8 cellular contexts compared by ENCODE assay signal in the genomic region with DNA sequence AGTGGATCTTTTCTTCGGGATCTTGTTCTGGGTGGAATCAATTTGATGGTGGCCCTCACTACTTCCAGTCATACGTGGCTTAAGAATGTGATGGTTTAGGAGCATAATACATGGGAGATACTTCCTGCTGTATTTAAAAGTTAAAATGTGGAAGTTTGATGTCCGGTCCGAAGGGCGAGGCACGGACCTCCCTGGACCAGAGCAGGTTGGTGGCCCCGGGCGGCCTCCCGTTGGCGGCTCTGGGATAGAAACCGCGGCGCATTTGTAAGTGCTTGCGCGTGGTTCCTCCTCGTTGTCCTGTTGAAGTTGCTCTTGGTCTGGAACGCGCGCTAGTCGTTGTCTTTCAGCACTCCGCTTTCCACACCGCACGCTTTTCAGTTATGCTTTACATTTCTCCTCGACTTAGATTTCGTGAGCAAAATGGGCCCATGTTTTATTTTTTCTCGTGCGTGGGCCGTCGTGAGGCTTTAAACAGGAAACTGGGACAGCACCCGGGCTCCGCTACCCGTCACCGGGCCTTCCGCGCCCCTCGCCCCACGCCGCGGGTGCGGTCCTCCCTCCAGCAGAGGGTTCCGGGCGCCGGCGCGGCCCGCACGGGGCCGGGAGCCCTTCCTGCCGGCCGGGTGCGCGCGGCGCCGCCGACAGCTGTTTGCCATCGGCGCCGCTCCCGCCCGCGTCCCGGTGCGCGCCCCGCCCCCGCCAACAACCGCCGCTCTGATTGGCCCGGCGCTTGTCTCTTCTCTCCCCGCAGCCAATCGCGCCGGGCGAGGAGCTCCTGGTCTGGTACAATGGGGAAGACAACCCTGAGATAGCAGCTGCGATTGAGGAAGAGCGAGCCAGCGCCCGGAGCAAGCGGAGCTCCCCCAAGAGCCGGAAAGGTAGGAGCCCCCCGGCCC. TPM values are rescaled to one million over a fixed set of nuclear protein-coding genes. Genes with fewer than 3 reads are reported as not detected.
A peak's percentile ranks its signal among the peaks of the same experiment; 100 is the strongest.
DNase-seq lines count a peak whose midpoint lies in the region; ATAC-seq and TF ChIP-seq lines count a peak whose summit lies in the region.

No MANE protein-coding gene starts in this region.

- H3K9me3 Mint-ChIP-seq in CD8-positive, alpha-beta memory T cell, result no peaks in the 10 kb centered on the region
- no peaks in the 10 kb centered on the region for H3K9me3 Mint-ChIP-seq in activated CD8-positive, alpha-beta T cell treated with anti-CD3 and anti-CD28 coated beads for 36 hours

- CTCF ChIA-PET in CD8-positive, alpha-beta memory T cell (lab: Charles Lee), result interaction anchor here (1.0 to 1.7 kb wide), 11 partner anchors 9 to 86 kb away, joined by 3 to 10 read pairs (median 4); no protein-coding TSS in a partner anchor
- CTCF ChIA-PET in activated CD8-positive, alpha-beta T cell treated with anti-CD3 and anti-CD28 coated beads for 36 hours (lab: Charles Lee), result interaction anchor here (0.8 to 1.2 kb wide), 5 partner anchors 17 to 63 kb away, joined by 3 to 5 read pairs (median 4); no protein-coding TSS in a partner anchor

- no peaks in the 10 kb centered on the region for H3K27me3 ChIP-seq in CD8-positive, alpha-beta memory T cell (ENCODE audit: insufficient read depth, low read length, poor library complexity, severe bottlenecking)
- H3K27me3 ChIP-seq in HL-60 (ENCODE audit: insufficient read depth, poor library complexity, severe bottlenecking) (no peaks in the 10 kb centered on the region), lung (ENCODE audit: control insufficient read depth, insufficient read depth) (no peaks in the 10 kb centered on the region)

- H3K36me3 Mint-ChIP-seq in CD8-positive, alpha-beta memory T cell, result peaks cover 0 to 44% (median 9%) of the 10 kb centered on the region in 3 donors
- H3K36me3 Mint-ChIP-seq in activated CD8-positive, alpha-beta T cell treated with anti-CD3 and anti-CD28 coated beads for 36 hours (ENCODE audit: low read depth), result peaks cover 36% of the 10 kb centered on the region

- peak overlapping the region; percentile 88 to 97 (median 92) for H3K4me3 Mint-ChIP-seq in CD8-positive, alpha-beta memory T cell
- peak overlapping the region; percentile 88 for H3K4me3 Mint-ChIP-seq in activated CD8-positive, alpha-beta T cell treated with anti-CD3 and anti-CD28 coated beads for 36 hours

- H3K4me1 ChIP-seq in CD8-positive, alpha-beta memory T cell (ENCODE audit: insufficient read depth, low read length), result peaks cover 44% of the 10 kb centered on the region
- H3K4me1 ChIP-seq in lung (ENCODE audit: control insufficient read depth in 2 of 2, insufficient read depth in 2 of 2, low read length in 2 of 2), result peaks cover 1 to 12% of the 10 kb centered on the region in 2 donors

- WGBS in lung, 2 donors, result 1% methylated on average over 80 to 83 of the region's 83 CpGs

- TF ChIP-seq CTCF in HL-60 (IDR thresholded peaks at IDR 0.05; ENCODE audit: insufficient read depth, low read length) (no peak), lung (IDR thresholded peaks at IDR 0.05; ENCODE audit: control extremely low read depth, extremely low read depth) (no peak)
- no peak for TF ChIP-seq CTCF in activated CD8-positive, alpha-beta T cell treated with anti-CD3 and anti-CD28 coated beads for 36 hours (IDR thresholded peaks at IDR 0.05)

- H3K36me3 ChIP-seq in CD8-positive, alpha-beta memory T cell (ENCODE audit: insufficient read depth, low read length), result no peaks in the 10 kb centered on the region
- peaks cover 0 to 2% of the 10 kb centered on the region in 2 donors for H3K36me3 ChIP-seq in lung (ENCODE audit: control insufficient read depth in 2 of 2, insufficient read depth in 2 of 2, low read length in 2 of 2)

- POLR2A ChIA-PET in CD8-positive, alpha-beta memory T cell (lab: Charles Lee), result interaction anchor here (0.6 to 1.6 kb wide), 13 partner anchors 9 to 49 kb away, joined by 3 to 48 read pairs (median 7); a partner anchor contains a TSS
- POLR2A ChIA-PET in activated CD8-positive, alpha-beta T cell treated with anti-CD3 and anti-CD28 coated beads for 36 hours (lab: Charles Lee), result interaction anchor here (0.7 to 1.6 kb wide), 9 partner anchors 8 to 50 kb away, joined by 3 to 9 read pairs (median 3); no protein-coding TSS in a partner anchor

- peaks cover 44 to 72% (median 68%) of the 10 kb centered on the region in 3 donors for H3K4me1 Mint-ChIP-seq in CD8-positive, alpha-beta memory T cell
- H3K4me1 Mint-ChIP-seq in activated CD8-positive, alpha-beta T cell treated with anti-CD3 and anti-CD28 coated beads for 36 hours (ENCODE audit: low read depth), result peaks cover 39% of the 10 kb centered on the region

- peak; percentile 81 for ATAC-seq in GM19463 (IDR thresholded peaks at IDR 0.05; ENCODE audit: unreplicated experiment)
- ATAC-seq in activated CD8-positive, alpha-beta T cell treated with anti-CD3 and anti-CD28 coated beads for 36 hours, result peak; percentile 88
- peak; percentile 94 for ATAC-seq in lung (ENCODE audit: insufficient read depth, low FRiP score)

- DNase-seq in CD8-positive, alpha-beta memory T cell, result peak; percentile 96 to 97 (median 96)
- DNase-seq in HL-60 (ENCODE audit: low read depth in 1 of 2, low spot score in 1 of 2) (peak; percentile 86 to 96), NCI-H82 treated with DMSO at 0.1 percent for 48 hours (lab: John Stamatoyannopoulos, UW; ENCODE audit: unreplicated experiment) (peak; percentile 89), ecto neural progenitor cell (ENCODE audit: low spot score) (peak; percentile 96), lung (ENCODE audit: low spot score) (peak; percentile 97)
- peak; percentile 96 for DNase-seq in activated CD8-positive, alpha-beta T cell treated with anti-CD3 and anti-CD28 coated beads for 36 hours
- peak; percentile 93 for DNase-seq in stimulated activated CD4-positive, alpha-beta T cell treated with anti-CD3 and anti-CD28 coated beads, TNF-alpha, amount 100 ng/mL, for 24 hours (ENCODE audit: low read depth in 3 of 3)

- H3K9me3 ChIP-seq in CD8-positive, alpha-beta memory T cell (ENCODE audit: low read length), result no peaks in the 10 kb centered on the region
- H3K9me3 ChIP-seq in lung (ENCODE audit: control insufficient read depth in 2 of 2, insufficient read depth in 1 of 2, low read length in 1 of 2), result no peaks in the 10 kb centered on the region

- peak overlapping the region; percentile 84 for H3K27ac ChIP-seq in CD8-positive, alpha-beta memory T cell (ENCODE audit: low read depth, low read length)
- peak overlapping the region; percentile 76 for H3K27ac ChIP-seq in HL-60 (replicated peaks)
- peak overlapping the region; percentile 97 for H3K27ac ChIP-seq in lung (ENCODE audit: low read depth in 1 of 2, low read length in 1 of 2)

- H3K27me3 Mint-ChIP-seq in CD8-positive, alpha-beta memory T cell, result peaks cover 0 to 4% of the 10 kb centered on the region in 2 donors
- H3K27me3 Mint-ChIP-seq in activated CD8-positive, alpha-beta T cell treated with anti-CD3 and anti-CD28 coated beads for 36 hours, result no peaks in the 10 kb centered on the region

- intact Hi-C loops in activated CD8-positive, alpha-beta T cell treated with anti-CD3 and anti-CD28 coated beads for 36 hours (cut with micrococcal nuclease), result no loop called here

- H3K4me3 ChIP-seq in CD8-positive, alpha-beta memory T cell (ENCODE audit: low read length), result peak overlapping the region; percentile 64
- peak overlapping the region; percentile 80 for H3K4me3 ChIP-seq in HL-60 (replicated peaks; ENCODE audit: insufficient read depth, low read length)
- peak overlapping the region; percentile 27 for H3K4me3 ChIP-seq in lung

- peak overlapping the region; percentile 88 to 97 (median 96) for H3K27ac Mint-ChIP-seq in CD8-positive, alpha-beta memory T cell
- peak overlapping the region; percentile 90 for H3K27ac Mint-ChIP-seq in activated CD8-positive, alpha-beta T cell treated with anti-CD3 and anti-CD28 coated beads for 36 hours

RNA-seq across cellular contexts. Expression of a gene that starts 48.9 kb away (rescaled TPM):
- 10 to 100 TPM; 67.9 to 70.1 TPM for total RNA-seq in CD8-positive, alpha-beta memory T cell
- polyA plus RNA-seq in CD8-positive, alpha-beta memory T cell, result 24.4 TPM
- total RNA-seq in activated CD8-positive, alpha-beta T cell treated with anti-CD3 and anti-CD28 coated beads for 36 hours, result 10 to 100 TPM; 41.2 to 43.6 TPM
- 10 to 100 TPM; 40.7 to 52.0 TPM for total RNA-seq in lung
- 10 to 100 TPM; 16.1 to 16.3 TPM for polyA plus RNA-seq in lung

Comparison
In these comparisons a context has a peak if more than half of its experiments do, and no peak if none do; other contexts are left out.
1. Peak in every context shown above with its lines: DNase-seq, ATAC-seq, H3K4me3 ChIP-seq and H3K27ac ChIP-seq.
2. H3K4me3 ChIP-seq: peak in every context shown above with its lines; median percentile 80 in HL-60; 64 in CD8-positive, alpha-beta memory T cell; 27 in lung.